Comparison of ENCODE assay signal across 9 cellular contexts in genomic region chr9:90287567-90288274, GRCh38.
DNase-seq lines count a peak whose midpoint lies in the region; ATAC-seq and TF ChIP-seq lines count a peak whose summit lies in the region.
"Had no signal": no experiment of that assay in that cellular context is flagged by ENCODE, and none has a peak within 500 bp of the region (broad histone marks: within the 10 kb centered on the region; RNA-seq: fewer than 3 reads in every experiment).

No MANE protein-coding gene starts in this region.

- H3K9me3 ChIP-seq in spleen: no peaks in the 10 kb centered on the region

- ATAC-seq in activated CD8-positive, alpha-beta memory T cell treated with anti-CD3 and anti-CD28 coated beads, Interleukin-2, amount 10 ng/mL, durations not matched to agents 7 days and 5 days: peak; percentile 88
- peak; percentile 94 for ATAC-seq in HG02571 (IDR thresholded peaks at IDR 0.05; ENCODE audit: unreplicated experiment)
- peak; percentile 49 for ATAC-seq in stimulated activated naive CD8-positive, alpha-beta T cell treated with anti-CD3 and anti-CD28 coated beads, Interleukin-15, Interleukin-2, amounts not matched to agents 100 U/mL and 50 U/mL, for 24 hours

- H3K36me3 Mint-ChIP-seq in activated CD8-positive, alpha-beta memory T cell treated with anti-CD3 and anti-CD28 coated beads, Interleukin-2, amount 10 ng/mL, durations not matched to agents 7 days and 5 days: no peaks in the 10 kb centered on the region
- H3K36me3 Mint-ChIP-seq in CD14-positive monocyte: no peaks in the 10 kb centered on the region

- CTCF ChIA-PET in activated CD8-positive, alpha-beta memory T cell treated with anti-CD3 and anti-CD28 coated beads, Interleukin-2, amount 10 ng/mL, durations not matched to agents 7 days and 5 days (lab: Charles Lee): no interaction called here

- no peak overlapping the region for H3K27ac ChIP-seq in spleen

- H3K9me3 Mint-ChIP-seq in activated CD8-positive, alpha-beta memory T cell treated with anti-CD3 and anti-CD28 coated beads, Interleukin-2, amount 10 ng/mL, durations not matched to agents 7 days and 5 days (ENCODE audit: low read depth): no peaks in the 10 kb centered on the region
- H3K9me3 Mint-ChIP-seq in CD14-positive monocyte: peaks cover 0 to 3% (median 0%) of the 10 kb centered on the region in 7 donors

- 55 to 68% (median 63%) methylated on average over 9 of the region's 9 CpGs for WGBS in spleen, 5 donors

- no peaks in the 10 kb centered on the region for H3K36me3 ChIP-seq in spleen

- H3K27me3 Mint-ChIP-seq in activated CD8-positive, alpha-beta memory T cell treated with anti-CD3 and anti-CD28 coated beads, Interleukin-2, amount 10 ng/mL, durations not matched to agents 7 days and 5 days: peaks cover 32% of the 10 kb centered on the region
- H3K27me3 Mint-ChIP-seq in CD14-positive monocyte (ENCODE audit: low read depth in 3 of 3): peaks cover 2 to 9% (median 2%) of the 10 kb centered on the region in 3 donors

- H3K4me3 Mint-ChIP-seq in activated CD8-positive, alpha-beta memory T cell treated with anti-CD3 and anti-CD28 coated beads, Interleukin-2, amount 10 ng/mL, durations not matched to agents 7 days and 5 days: peak overlapping the region; percentile 25
- H3K4me3 Mint-ChIP-seq in CD14-positive monocyte: no peak overlapping the region

- H3K4me1 Mint-ChIP-seq in activated CD8-positive, alpha-beta memory T cell treated with anti-CD3 and anti-CD28 coated beads, Interleukin-2, amount 10 ng/mL, durations not matched to agents 7 days and 5 days: peaks cover 9% of the 10 kb centered on the region
- H3K4me1 Mint-ChIP-seq in CD14-positive monocyte: no peaks in the 10 kb centered on the region

- intact Hi-C loops in spleen (cut with DNase I; ENCODE audit: low total_unique reads) (no loop called here), CD14-positive monocyte (cut with micrococcal nuclease) (no loop called here)

- no peaks in the 10 kb centered on the region for H3K27me3 ChIP-seq in spleen (replicated peaks in 1 of 7)

- no peak overlapping the region for H3K4me3 ChIP-seq in spleen

- peak; percentile 64 for DNase-seq in activated CD8-positive, alpha-beta memory T cell treated with anti-CD3 and anti-CD28 coated beads, Interleukin-2, amount 10 ng/mL, durations not matched to agents 7 days and 5 days
- no peak for DNase-seq in activated CD8-positive, alpha-beta memory T cell treated with anti-CD3 and anti-CD28 coated beads, Interleukin-2, amount 50 U/mL, for 48 hours
- DNase-seq in M059J (ENCODE audit: low read depth): peak; percentile 5
- no peak for DNase-seq in stimulated activated naive CD8-positive, alpha-beta T cell treated with anti-CD3 and anti-CD28 coated beads, Interleukin-15, Interleukin-2, amounts not matched to agents 100 U/mL and 50 U/mL, for 24 hours
- DNase-seq in NCI-H2029 (lab: John Stamatoyannopoulos, UW): no peak
- no peak for DNase-seq in spleen
- DNase-seq in CD14-positive monocyte (ENCODE audit: low spot score): no peak
- DNase-seq: T-helper 9 cell had no signal

- no peak for TF ChIP-seq CTCF in spleen (IDR thresholded peaks at IDR 0.05 in 8 of 11, conservative IDR thresholded peaks at IDR 0.05 in 3 of 11)
- no peak for TF ChIP-seq CTCF in CD14-positive monocyte (IDR thresholded peaks at IDR 0.05)

- TF ChIP-seq POLR2A in spleen (IDR thresholded peaks at IDR 0.05): no peak

- peak overlapping the region; percentile 11 for H3K27ac Mint-ChIP-seq in activated CD8-positive, alpha-beta memory T cell treated with anti-CD3 and anti-CD28 coated beads, Interleukin-2, amount 10 ng/mL, durations not matched to agents 7 days and 5 days
- no peak overlapping the region for H3K27ac Mint-ChIP-seq in CD14-positive monocyte

- no peaks in the 10 kb centered on the region for H3K4me1 ChIP-seq in spleen

Comparison
In these comparisons a context has a peak if more than half of its experiments do, and no peak if none do; other contexts are left out.
1. DNase-seq: peak in activated CD8-positive, alpha-beta memory T cell treated with anti-CD3 and anti-CD28 coated beads, Interleukin-2, amount 10 ng/mL, durations not matched to agents 7 days and 5 days (single experiment) and M059J (single experiment); none in activated CD8-positive, alpha-beta memory T cell treated with anti-CD3 and anti-CD28 coated beads, Interleukin-2, amount 50 U/mL, for 48 hours (single experiment), stimulated activated naive CD8-positive, alpha-beta T cell treated with anti-CD3 and anti-CD28 coated beads, Interleukin-15, Interleukin-2, amounts not matched to agents 100 U/mL and 50 U/mL, for 24 hours (single experiment), NCI-H2029 (single experiment), spleen (single experiment) and CD14-positive monocyte (single experiment).
2. Peak in every context shown above with its lines, with median percentiles within 50 percentile points of each other: ATAC-seq.